Comparison of ENCODE assay signal across 1 cellular context in the genomic region with DNA sequence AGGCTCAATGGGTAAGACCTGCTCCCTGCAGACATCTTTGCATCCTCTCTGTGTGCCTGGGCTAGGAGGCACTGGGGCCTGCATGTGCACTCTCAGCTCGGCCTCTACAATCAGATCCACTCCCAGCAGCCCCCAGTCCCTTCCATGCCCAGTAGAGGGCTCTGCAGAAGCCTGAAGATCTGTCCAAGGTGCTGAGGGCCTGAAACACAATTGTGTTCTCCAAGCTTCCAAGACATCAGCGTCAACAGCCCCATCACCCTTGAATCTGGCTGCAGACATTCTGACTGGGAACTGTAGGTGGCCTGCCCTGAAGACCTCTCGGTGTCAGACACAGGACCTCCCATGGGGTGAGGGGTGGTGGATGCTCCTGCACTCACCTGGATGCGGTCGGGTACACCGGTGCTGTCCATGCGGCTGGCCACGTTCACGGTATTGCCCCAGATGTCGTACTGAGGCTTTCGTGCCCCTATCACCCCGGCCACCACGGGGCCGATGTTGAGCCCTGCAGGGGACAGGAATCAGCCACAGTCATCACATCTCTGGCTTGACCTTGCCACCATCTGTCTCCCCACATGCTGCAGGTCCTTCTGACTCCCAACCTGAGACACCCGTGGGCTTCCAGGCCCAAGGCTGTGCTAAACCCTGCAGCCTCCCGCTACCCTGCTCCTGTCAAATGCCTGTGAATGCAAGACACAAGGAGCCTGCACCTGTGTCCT.
TF ChIP-seq lines count a peak whose summit lies in the region.

No MANE protein-coding gene starts in this region.

TF ChIP-seq in HepG2, 621 proteins besides CTCF, POLR2A, EP300 and RAD21 (continued from another document and continues in another):
- TF ChIP-seq, protein P1, sequence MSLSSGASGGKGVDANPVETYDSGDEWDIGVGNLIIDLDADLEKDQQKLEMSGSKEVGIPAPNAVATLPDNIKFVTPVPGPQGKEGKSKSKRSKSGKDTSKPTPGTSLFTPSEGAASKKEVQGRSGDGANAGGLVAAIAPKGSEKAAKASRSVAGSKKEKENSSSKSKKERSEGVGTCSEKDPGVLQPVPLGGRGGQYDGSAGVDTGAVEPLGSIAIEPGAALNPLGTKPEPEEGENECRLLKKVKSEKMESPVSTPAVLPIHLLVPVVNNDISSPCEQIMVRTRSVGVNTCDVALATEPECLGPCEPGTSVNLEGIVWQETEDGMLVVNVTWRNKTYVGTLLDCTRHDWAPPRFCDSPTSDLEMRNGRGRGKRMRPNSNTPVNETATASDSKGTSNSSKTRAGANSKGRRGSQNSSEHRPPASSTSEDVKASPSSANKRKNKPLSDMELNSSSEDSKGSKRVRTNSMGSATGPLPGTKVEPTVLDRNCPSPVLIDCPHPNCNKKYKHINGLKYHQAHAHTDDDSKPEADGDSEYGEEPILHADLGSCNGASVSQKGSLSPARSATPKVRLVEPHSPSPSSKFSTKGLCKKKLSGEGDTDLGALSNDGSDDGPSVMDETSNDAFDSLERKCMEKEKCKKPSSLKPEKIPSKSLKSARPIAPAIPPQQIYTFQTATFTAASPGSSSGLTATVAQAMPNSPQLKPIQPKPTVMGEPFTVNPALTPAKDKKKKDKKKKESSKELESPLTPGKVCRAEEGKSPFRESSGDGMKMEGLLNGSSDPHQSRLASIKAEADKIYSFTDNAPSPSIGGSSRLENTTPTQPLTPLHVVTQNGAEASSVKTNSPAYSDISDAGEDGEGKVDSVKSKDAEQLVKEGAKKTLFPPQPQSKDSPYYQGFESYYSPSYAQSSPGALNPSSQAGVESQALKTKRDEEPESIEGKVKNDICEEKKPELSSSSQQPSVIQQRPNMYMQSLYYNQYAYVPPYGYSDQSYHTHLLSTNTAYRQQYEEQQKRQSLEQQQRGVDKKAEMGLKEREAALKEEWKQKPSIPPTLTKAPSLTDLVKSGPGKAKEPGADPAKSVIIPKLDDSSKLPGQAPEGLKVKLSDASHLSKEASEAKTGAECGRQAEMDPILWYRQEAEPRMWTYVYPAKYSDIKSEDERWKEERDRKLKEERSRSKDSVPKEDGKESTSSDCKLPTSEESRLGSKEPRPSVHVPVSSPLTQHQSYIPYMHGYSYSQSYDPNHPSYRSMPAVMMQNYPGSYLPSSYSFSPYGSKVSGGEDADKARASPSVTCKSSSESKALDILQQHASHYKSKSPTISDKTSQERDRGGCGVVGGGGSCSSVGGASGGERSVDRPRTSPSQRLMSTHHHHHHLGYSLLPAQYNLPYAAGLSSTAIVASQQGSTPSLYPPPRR (CRISPR knock-in tag; IDR thresholded peaks at IDR 0.05; ENCODE audit: borderline replicate concordance): no peak
- no peak for TF ChIP-seq EEA1 (CRISPR knock-in tag; IDR thresholded peaks at IDR 0.05; ENCODE audit: borderline replicate concordance)
- peak; percentile 67; the same call in 1 of the 2 replicates for TF ChIP-seq ZNF317 (CRISPR knock-in tag; IDR thresholded peaks at IDR 0.05)
- TF ChIP-seq MTF1 (CRISPR knock-in tag; IDR thresholded peaks at IDR 0.05): peak; percentile 77
- TF ChIP-seq TCF12 (IDR thresholded peaks at IDR 0.05): no peak
- TF ChIP-seq TCF12 (CRISPR knock-in tag; IDR thresholded peaks at IDR 0.05): no peak
- TF ChIP-seq, protein P2, sequence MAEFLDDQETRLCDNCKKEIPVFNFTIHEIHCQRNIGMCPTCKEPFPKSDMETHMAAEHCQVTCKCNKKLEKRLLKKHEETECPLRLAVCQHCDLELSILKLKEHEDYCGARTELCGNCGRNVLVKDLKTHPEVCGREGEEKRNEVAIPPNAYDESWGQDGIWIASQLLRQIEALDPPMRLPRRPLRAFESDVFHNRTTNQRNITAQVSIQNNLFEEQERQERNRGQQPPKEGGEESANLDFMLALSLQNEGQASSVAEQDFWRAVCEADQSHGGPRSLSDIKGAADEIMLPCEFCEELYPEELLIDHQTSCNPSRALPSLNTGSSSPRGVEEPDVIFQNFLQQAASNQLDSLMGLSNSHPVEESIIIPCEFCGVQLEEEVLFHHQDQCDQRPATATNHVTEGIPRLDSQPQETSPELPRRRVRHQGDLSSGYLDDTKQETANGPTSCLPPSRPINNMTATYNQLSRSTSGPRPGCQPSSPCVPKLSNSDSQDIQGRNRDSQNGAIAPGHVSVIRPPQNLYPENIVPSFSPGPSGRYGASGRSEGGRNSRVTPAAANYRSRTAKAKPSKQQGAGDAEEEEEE (CRISPR knock-in tag; IDR thresholded peaks at IDR 0.05; ENCODE audit: borderline replicate concordance): no peak
- TF ChIP-seq GFI1 (CRISPR knock-in tag; IDR thresholded peaks at IDR 0.05; ENCODE audit: borderline replicate concordance): no peak
- TF ChIP-seq HNF4G (IDR thresholded peaks at IDR 0.05; ENCODE audit: borderline replicate concordance, low read depth, low read length): no peak
- TF ChIP-seq HNF4G (CRISPR knock-in tag; IDR thresholded peaks at IDR 0.05; ENCODE audit: borderline replicate concordance, low read depth): no peak
- TF ChIP-seq ZNF781 (CRISPR knock-in tag; IDR thresholded peaks at IDR 0.05; ENCODE audit: borderline replicate concordance, not compliant biosample characterization): no peak
- peak; percentile 69 for TF ChIP-seq ZNF143 (CRISPR knock-in tag; IDR thresholded peaks at IDR 0.05)
- TF ChIP-seq, protein P3, sequence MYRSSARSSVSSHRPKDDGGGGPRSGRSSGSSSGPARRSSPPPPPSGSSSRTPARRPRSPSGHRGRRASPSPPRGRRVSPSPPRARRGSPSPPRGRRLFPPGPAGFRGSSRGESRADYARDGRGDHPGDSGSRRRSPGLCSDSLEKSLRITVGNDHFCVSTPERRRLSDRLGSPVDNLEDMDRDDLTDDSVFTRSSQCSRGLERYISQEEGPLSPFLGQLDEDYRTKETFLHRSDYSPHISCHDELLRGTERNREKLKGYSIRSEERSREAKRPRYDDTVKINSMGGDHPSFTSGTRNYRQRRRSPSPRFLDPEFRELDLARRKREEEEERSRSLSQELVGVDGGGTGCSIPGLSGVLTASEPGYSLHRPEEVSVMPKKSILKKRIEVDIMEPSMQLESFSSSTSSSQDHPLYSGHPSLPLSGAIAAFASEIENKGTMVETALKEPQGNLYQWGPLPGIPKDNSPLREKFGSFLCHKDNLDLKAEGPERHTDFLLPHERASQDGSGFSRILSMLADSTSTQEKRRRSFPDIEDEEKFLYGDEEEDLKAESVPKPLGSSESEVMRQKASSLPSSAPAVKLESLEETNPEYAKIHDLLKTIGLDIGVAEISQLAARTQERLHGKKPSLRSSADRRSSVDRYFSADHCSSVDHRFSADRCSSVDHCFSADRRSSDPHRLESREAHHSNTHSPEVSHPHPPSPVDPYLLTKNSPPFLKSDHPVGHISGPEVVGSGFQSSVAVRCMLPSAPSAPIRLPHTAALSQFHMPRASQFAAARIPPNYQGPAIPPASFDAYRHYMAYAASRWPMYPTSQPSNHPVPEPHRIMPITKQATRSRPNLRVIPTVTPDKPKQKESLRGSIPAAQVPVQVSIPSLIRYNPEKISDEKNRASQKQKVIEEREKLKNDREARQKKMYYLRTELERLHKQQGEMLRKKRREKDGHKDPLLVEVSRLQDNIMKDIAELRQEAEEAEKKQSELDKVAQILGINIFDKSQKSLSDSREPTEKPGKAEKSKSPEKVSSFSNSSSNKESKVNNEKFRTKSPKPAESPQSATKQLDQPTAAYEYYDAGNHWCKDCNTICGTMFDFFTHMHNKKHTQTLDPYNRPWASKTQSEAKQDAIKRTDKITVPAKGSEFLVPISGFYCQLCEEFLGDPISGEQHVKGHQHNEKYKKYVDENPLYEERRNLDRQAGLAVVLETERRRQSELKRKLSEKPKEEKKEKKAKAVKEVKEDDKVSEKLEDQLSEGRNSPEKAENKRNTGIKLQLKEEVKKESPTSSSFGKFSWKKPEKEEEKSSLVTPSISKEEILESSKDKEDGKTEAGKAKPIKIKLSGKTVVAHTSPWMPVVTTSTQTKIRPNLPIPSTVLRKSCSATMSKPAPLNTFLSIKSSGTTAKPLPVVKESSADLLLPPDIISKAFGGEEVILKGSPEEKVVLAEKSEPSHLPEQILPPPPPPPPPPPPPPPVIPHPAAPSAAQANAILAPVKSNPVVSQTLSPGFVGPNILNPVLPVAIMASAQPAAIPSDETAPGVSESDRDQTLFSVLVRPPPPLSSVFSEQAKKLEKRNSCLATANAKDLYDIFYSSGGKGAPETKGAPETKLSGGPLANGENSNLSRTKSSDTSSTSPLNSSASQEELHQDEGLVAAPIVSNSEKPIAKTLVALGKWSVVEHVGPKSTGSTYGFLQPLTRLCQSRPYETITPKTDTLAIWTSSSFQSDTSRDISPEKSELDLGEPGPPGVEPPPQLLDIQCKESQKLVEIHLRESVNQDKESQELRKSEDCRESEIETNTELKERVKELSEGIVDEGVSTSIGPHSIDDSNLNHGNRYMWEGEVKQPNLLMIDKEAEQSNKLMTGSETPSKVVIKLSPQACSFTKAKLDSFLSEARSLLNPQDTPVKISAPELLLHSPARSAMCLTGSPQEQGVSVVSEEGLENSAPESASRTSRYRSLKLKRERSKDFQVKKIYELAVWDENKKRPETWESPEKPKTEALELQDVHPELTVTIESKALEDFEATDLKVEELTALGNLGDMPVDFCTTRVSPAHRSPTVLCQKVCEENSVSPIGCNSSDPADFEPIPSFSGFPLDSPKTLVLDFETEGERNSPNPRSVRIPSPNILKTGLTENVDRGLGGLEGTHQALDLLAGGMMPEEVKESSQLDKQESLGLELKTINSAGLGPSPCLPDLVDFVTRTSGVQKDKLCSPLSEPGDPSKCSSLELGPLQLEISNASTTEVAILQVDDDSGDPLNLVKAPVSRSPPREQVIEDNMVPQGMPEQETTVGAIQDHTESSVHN (CRISPR knock-in tag; IDR thresholded peaks at IDR 0.05): peak; percentile 55; the same call in 1 of the 2 replicates
- TF ChIP-seq, protein P4, sequence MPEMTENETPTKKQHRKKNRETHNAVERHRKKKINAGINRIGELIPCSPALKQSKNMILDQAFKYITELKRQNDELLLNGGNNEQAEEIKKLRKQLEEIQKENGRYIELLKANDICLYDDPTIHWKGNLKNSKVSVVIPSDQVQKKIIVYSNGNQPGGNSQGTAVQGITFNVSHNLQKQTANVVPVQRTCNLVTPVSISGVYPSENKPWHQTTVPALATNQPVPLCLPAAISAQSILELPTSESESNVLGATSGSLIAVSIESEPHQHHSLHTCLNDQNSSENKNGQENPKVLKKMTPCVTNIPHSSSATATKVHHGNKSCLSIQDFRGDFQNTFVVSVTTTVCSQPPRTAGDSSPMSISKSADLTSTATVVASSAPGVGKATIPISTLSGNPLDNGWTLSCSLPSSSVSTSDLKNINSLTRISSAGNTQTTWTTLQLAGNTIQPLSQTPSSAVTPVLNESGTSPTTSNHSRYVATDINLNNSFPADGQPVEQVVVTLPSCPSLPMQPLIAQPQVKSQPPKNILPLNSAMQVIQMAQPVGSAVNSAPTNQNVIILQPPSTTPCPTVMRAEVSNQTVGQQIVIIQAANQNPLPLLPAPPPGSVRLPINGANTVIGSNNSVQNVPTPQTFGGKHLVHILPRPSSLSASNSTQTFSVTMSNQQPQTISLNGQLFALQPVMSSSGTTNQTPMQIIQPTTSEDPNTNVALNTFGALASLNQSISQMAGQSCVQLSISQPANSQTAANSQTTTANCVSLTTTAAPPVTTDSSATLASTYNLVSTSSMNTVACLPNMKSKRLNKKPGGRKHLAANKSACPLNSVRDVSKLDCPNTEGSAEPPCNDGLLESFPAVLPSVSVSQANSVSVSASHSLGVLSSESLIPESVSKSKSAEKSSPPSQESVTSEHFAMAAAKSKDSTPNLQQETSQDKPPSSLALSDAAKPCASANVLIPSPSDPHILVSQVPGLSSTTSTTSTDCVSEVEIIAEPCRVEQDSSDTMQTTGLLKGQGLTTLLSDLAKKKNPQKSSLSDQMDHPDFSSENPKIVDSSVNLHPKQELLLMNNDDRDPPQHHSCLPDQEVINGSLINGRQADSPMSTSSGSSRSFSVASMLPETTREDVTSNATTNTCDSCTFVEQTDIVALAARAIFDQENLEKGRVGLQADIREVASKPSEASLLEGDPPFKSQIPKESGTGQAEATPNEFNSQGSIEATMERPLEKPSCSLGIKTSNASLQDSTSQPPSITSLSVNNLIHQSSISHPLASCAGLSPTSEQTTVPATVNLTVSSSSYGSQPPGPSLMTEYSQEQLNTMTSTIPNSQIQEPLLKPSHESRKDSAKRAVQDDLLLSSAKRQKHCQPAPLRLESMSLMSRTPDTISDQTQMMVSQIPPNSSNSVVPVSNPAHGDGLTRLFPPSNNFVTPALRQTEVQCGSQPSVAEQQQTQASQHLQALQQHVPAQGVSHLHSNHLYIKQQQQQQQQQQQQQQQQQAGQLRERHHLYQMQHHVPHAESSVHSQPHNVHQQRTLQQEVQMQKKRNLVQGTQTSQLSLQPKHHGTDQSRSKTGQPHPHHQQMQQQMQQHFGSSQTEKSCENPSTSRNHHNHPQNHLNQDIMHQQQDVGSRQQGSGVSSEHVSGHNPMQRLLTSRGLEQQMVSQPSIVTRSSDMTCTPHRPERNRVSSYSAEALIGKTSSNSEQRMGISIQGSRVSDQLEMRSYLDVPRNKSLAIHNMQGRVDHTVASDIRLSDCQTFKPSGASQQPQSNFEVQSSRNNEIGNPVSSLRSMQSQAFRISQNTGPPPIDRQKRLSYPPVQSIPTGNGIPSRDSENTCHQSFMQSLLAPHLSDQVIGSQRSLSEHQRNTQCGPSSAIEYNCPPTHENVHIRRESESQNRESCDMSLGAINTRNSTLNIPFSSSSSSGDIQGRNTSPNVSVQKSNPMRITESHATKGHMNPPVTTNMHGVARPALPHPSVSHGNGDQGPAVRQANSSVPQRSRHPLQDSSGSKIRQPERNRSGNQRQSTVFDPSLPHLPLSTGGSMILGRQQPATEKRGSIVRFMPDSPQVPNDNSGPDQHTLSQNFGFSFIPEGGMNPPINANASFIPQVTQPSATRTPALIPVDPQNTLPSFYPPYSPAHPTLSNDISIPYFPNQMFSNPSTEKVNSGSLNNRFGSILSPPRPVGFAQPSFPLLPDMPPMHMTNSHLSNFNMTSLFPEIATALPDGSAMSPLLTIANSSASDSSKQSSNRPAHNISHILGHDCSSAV (CRISPR knock-in tag; IDR thresholded peaks at IDR 0.05; ENCODE audit: borderline replicate concordance): no peak
- no peak for TF ChIP-seq ZNF460 (CRISPR knock-in tag; IDR thresholded peaks at IDR 0.05; ENCODE audit: borderline replicate concordance)
- peak; percentile 75 for TF ChIP-seq MIXL1 (CRISPR knock-in tag; IDR thresholded peaks at IDR 0.05)
- TF ChIP-seq ZNF329 (CRISPR knock-in tag; IDR thresholded peaks at IDR 0.05; ENCODE audit: low read depth): no peak
- TF ChIP-seq ZNF614 (CRISPR knock-in tag; IDR thresholded peaks at IDR 0.05; ENCODE audit: borderline replicate concordance): 0 out of 2 replicates have a peak, but pooled peaks have one; percentile 36
- peak; percentile 38 for TF ChIP-seq TEAD3 (CRISPR knock-in tag; optimal IDR thresholded peaks at IDR 0.05; ENCODE audit: borderline replicate concordance)
- TF ChIP-seq ZNF335 (CRISPR knock-in tag; IDR thresholded peaks at IDR 0.05): peak; percentile 89
- TF ChIP-seq THAP11 (CRISPR knock-in tag; IDR thresholded peaks at IDR 0.05): peak; percentile 65
- TF ChIP-seq ZEB1 (IDR thresholded peaks at IDR 0.05; ENCODE audit: insufficient replicate concordance, low read depth): no peak
- TF ChIP-seq DNMT3B (CRISPR knock-in tag; conservative IDR thresholded peaks at IDR 0.05): peak; percentile 72; the same call in 1 of the 2 replicates
- no peak for TF ChIP-seq CBX1 (IDR thresholded peaks at IDR 0.05; ENCODE audit: low read depth)
- peak; percentile 94 for TF ChIP-seq KLF6 (CRISPR knock-in tag; IDR thresholded peaks at IDR 0.05)
- TF ChIP-seq ZNF839 (CRISPR knock-in tag; IDR thresholded peaks at IDR 0.05; ENCODE audit: borderline replicate concordance): no peak
- no peak for TF ChIP-seq ZBTB1 (CRISPR knock-in tag; IDR thresholded peaks at IDR 0.05; ENCODE audit: borderline replicate concordance)
- no peak for TF ChIP-seq U2AF1 (optimal IDR thresholded peaks at IDR 0.05; ENCODE audit: low read depth, low read length)
- TF ChIP-seq, protein P5, sequence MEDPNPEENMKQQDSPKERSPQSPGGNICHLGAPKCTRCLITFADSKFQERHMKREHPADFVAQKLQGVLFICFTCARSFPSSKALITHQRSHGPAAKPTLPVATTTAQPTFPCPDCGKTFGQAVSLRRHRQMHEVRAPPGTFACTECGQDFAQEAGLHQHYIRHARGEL (CRISPR knock-in tag; IDR thresholded peaks at IDR 0.05): no peak
- peak; percentile 67 for TF ChIP-seq RXRB (CRISPR knock-in tag; IDR thresholded peaks at IDR 0.05; ENCODE audit: borderline replicate concordance)
